ENCODE assay signal across 31 cellular contexts in genomic region chr14:99679996-99680395, GRCh38. TPM values are rescaled to one million over a fixed set of nuclear protein-coding genes. Genes with fewer than 3 reads are reported as not detected.
"Had no signal": no experiment of that assay in that cellular context is flagged by ENCODE, and none has a peak within 500 bp of the region (broad histone marks: within the 10 kb centered on the region; RNA-seq: fewer than 3 reads in every experiment).

No MANE protein-coding gene starts in this region.

- H3K9me3 Mint-ChIP-seq: activated naive CD4-positive, alpha-beta T cell treated with anti-CD3 and anti-CD28 coated beads, Interleukin-2, amount 50 U/mL, for 24 hours had no signal

- H3K9me3 ChIP-seq: adrenal gland, body of pancreas, colonic mucosa had no signal

- DNase-seq: activated B cell treated with CpG ODN at 0.5 μM for 24 hours; activated CD4-positive, alpha-beta memory T cell treated with anti-CD3 and anti-CD28 coated beads for 36 hours; activated CD4-positive, alpha-beta T cell treated with anti-CD3 and anti-CD28 coated beads for 48 hours; activated CD8-positive, alpha-beta memory T cell treated with anti-CD3 and anti-CD28 coated beads, Interleukin-2, amount 10 ng/mL, durations not matched to agents 7 days and 5 days; activated CD8-positive, alpha-beta memory T cell treated with anti-CD3 and anti-CD28 coated beads, Interleukin-2, amount 50 U/mL, for 4 hours; activated CD8-positive, alpha-beta T cell treated with anti-CD3 and anti-CD28 coated beads, Interleukin-2, amount 10 ng/mL, durations not matched to agents 7 days and 5 days; activated gamma-delta T cell treated with Interleukin-2 at 50 U/mL for 16 hours; activated naive CD4-positive, alpha-beta T cell treated with Interleukin-2 at 50 U/mL for 16 hours; activated naive CD8-positive, alpha-beta T cell treated with anti-CD3 and anti-CD28 coated beads for 36 hours; activated naive CD8-positive, alpha-beta T cell treated with anti-CD3 and anti-CD28 coated beads, Interleukin-2, amount 50 U/mL, for 24 hours; activated T-cell treated with anti-CD3 and anti-CD28 coated beads, Interleukin-2, amount 50 U/mL, for 1 hour; activated T-cell treated with anti-CD3 and anti-CD28 coated beads, Interleukin-2, amount 50 U/mL, for 48 hours; amygdala; body of pancreas; central memory CD4-positive, alpha-beta T cell; cerebellar nuclear complex; colonic mucosa; effector CD8-positive, alpha-beta T cell; foreskin fibroblast; T-helper 1 cell; T-helper 17 cell; T1000 had no signal

- H3K27ac Mint-ChIP-seq: activated B cell treated with CpG ODN at 0.5 μM for 24 hours; activated CD4-positive, alpha-beta memory T cell treated with anti-CD3 and anti-CD28 coated beads for 36 hours; activated CD8-positive, alpha-beta memory T cell treated with anti-CD3 and anti-CD28 coated beads, Interleukin-2, amount 10 ng/mL, durations not matched to agents 7 days and 5 days; activated CD8-positive, alpha-beta T cell treated with anti-CD3 and anti-CD28 coated beads, Interleukin-2, amount 10 ng/mL, durations not matched to agents 7 days and 5 days; activated naive CD4-positive, alpha-beta T cell treated with anti-CD3 and anti-CD28 coated beads, Interleukin-2, amount 50 U/mL, for 24 hours; activated naive CD8-positive, alpha-beta T cell treated with anti-CD3 and anti-CD28 coated beads for 36 hours; activated naive CD8-positive, alpha-beta T cell treated with anti-CD3 and anti-CD28 coated beads, Interleukin-2, amount 50 U/mL, for 24 hours; activated T-helper 1 cell treated with anti-CD3 and anti-CD28 coated beads, Interleukin-12 subunit alpha, Interleukin-12 subunit beta, Interleukin-2, Interleukin-4 antibody, amounts not matched to agents 30 ng/mL and 10 ng/mL and 1 ng/mL, durations not matched to agents 14 hours and 24 hours and 36 hours; activated T-helper 2 cell treated with anti-CD3 and anti-CD28 coated beads, Interferon-gamma antibody, Interleukin-2, Interleukin-4, amounts not matched to agents 10 μg/mL and 5 μg/mL and 100 μg/mL, durations not matched to agents 14 hours and 24 hours and 36 hours; T-helper 17 cell; T-helper 2 cell treated with Interferon-gamma antibody and Interleukin-4, amounts not matched to agents 5 μg/mL and 100 μg/mL, for 36 hours had no signal

- H3K36me3 Mint-ChIP-seq: activated CD4-positive, alpha-beta memory T cell treated with anti-CD3 and anti-CD28 coated beads for 36 hours; activated CD8-positive, alpha-beta memory T cell treated with anti-CD3 and anti-CD28 coated beads, Interleukin-2, amount 10 ng/mL, durations not matched to agents 7 days and 5 days; activated naive CD8-positive, alpha-beta T cell treated with anti-CD3 and anti-CD28 coated beads for 36 hours had no signal

- H3K4me3 ChIP-seq: adrenal gland, body of pancreas, colonic mucosa had no signal

- ATAC-seq: activated CD4-positive, CD25-positive, alpha-beta regulatory T cell treated with anti-CD3 and anti-CD28 coated beads, Interleukin-2, amount 50 U/mL, for 24 hours; activated CD8-positive, alpha-beta memory T cell treated with anti-CD3 and anti-CD28 coated beads, Interleukin-2, amount 10 ng/mL, durations not matched to agents 7 days and 5 days; activated CD8-positive, alpha-beta T cell treated with anti-CD3 and anti-CD28 coated beads, Interleukin-2, amount 10 ng/mL, durations not matched to agents 7 days and 5 days; activated naive CD8-positive, alpha-beta T cell treated with anti-CD3 and anti-CD28 coated beads, Interleukin-2, amount 50 U/mL, for 24 hours; body of pancreas; esophagus mucosa; T-helper 17 cell had no signal

- H3K27me3 ChIP-seq: adrenal gland, body of pancreas, colonic mucosa had no signal

- H3K36me3 ChIP-seq: adrenal gland, colonic mucosa, WERI-Rb-1 had no signal

- H3K4me3 Mint-ChIP-seq: activated B cell treated with CpG ODN at 0.5 μM for 24 hours; activated CD4-positive, alpha-beta memory T cell treated with anti-CD3 and anti-CD28 coated beads for 36 hours; activated CD8-positive, alpha-beta memory T cell treated with anti-CD3 and anti-CD28 coated beads, Interleukin-2, amount 10 ng/mL, durations not matched to agents 7 days and 5 days; activated CD8-positive, alpha-beta T cell treated with anti-CD3 and anti-CD28 coated beads, Interleukin-2, amount 10 ng/mL, durations not matched to agents 7 days and 5 days; activated naive CD4-positive, alpha-beta T cell treated with anti-CD3 and anti-CD28 coated beads, Interleukin-2, amount 50 U/mL, for 24 hours; activated naive CD8-positive, alpha-beta T cell treated with anti-CD3 and anti-CD28 coated beads for 36 hours; activated naive CD8-positive, alpha-beta T cell treated with anti-CD3 and anti-CD28 coated beads, Interleukin-2, amount 50 U/mL, for 24 hours; activated T-helper 1 cell treated with anti-CD3 and anti-CD28 coated beads, Interleukin-12 subunit alpha, Interleukin-12 subunit beta, Interleukin-2, Interleukin-4 antibody, amounts not matched to agents 30 ng/mL and 10 ng/mL and 1 ng/mL, durations not matched to agents 14 hours and 24 hours and 36 hours; T-helper 17 cell; T-helper 2 cell treated with Interferon-gamma antibody and Interleukin-4, amounts not matched to agents 5 μg/mL and 100 μg/mL, for 36 hours had no signal

- H3K27ac ChIP-seq: adrenal gland, body of pancreas, colonic mucosa, WERI-Rb-1 had no signal

- H3K27me3 Mint-ChIP-seq: activated CD4-positive, alpha-beta memory T cell treated with anti-CD3 and anti-CD28 coated beads for 36 hours; activated naive CD4-positive, alpha-beta T cell treated with anti-CD3 and anti-CD28 coated beads, Interleukin-2, amount 50 U/mL, for 24 hours; activated naive CD8-positive, alpha-beta T cell treated with anti-CD3 and anti-CD28 coated beads for 36 hours; T-helper 17 cell had no signal

RNA-seq across cellular contexts. Expression of gene CYP46A1, which starts 4.1 kb away (rescaled TPM):
- total RNA-seq: activated B cell treated with CpG ODN at 0.5 μM for 24 hours; activated CD8-positive, alpha-beta T cell treated with anti-CD3 and anti-CD28 coated beads, Interleukin-2, amount 10 ng/mL, durations not matched to agents 7 days and 5 days; activated T-helper 1 cell treated with anti-CD3 and anti-CD28 coated beads, Interleukin-12 subunit alpha, Interleukin-12 subunit beta, Interleukin-2, Interleukin-4 antibody, amounts not matched to agents 30 ng/mL and 10 ng/mL and 1 ng/mL, durations not matched to agents 14 hours and 24 hours and 36 hours; activated T-helper 2 cell treated with anti-CD3 and anti-CD28 coated beads, Interferon-gamma antibody, Interleukin-2, Interleukin-4, amounts not matched to agents 10 μg/mL and 5 μg/mL and 100 μg/mL, durations not matched to agents 14 hours and 24 hours and 36 hours; esophagus mucosa had no signal

RNA-seq across cellular contexts. Expression of gene HHIPL1, which starts 35.1 kb away (rescaled TPM):
- total RNA-seq: activated B cell treated with CpG ODN at 0.5 μM for 24 hours; activated CD8-positive, alpha-beta memory T cell treated with anti-CD3 and anti-CD28 coated beads for 36 hours; activated CD8-positive, alpha-beta T cell treated with anti-CD3 and anti-CD28 coated beads, Interleukin-2, amount 10 ng/mL, durations not matched to agents 7 days and 5 days; activated T-helper 1 cell treated with anti-CD3 and anti-CD28 coated beads, Interleukin-12 subunit alpha, Interleukin-12 subunit beta, Interleukin-2, Interleukin-4 antibody, amounts not matched to agents 30 ng/mL and 10 ng/mL and 1 ng/mL, durations not matched to agents 14 hours and 24 hours and 36 hours; activated T-helper 2 cell treated with anti-CD3 and anti-CD28 coated beads, Interferon-gamma antibody, Interleukin-2, Interleukin-4, amounts not matched to agents 10 μg/mL and 5 μg/mL and 100 μg/mL, durations not matched to agents 14 hours and 24 hours and 36 hours had no signal
